In genomic region chr10:94578790-94579189, GRCh38 we compare ENCODE assay signal across 24 cellular contexts.
"Had no signal": no experiment of that assay in that cellular context is flagged by ENCODE, and none has a peak within 500 bp of the region (broad histone marks: within the 10 kb centered on the region; RNA-seq: fewer than 3 reads in every experiment).

No MANE protein-coding gene starts in this region.

- H3K9ac ChIP-seq: SK-N-SH had no signal

- FAIRE-seq: RCC 7860 had no signal

- H3K27me3 Mint-ChIP-seq: T-cell had no signal

- H3K4me3 Mint-ChIP-seq: T-cell had no signal

- H3K4me1 ChIP-seq: SJSA1 had no signal

- H3K27me3 ChIP-seq: MG63, SJSA1 had no signal

- H3K4me1 Mint-ChIP-seq: T-cell had no signal

- H3K36me3 Mint-ChIP-seq: T-cell had no signal

- H3K4me3 ChIP-seq: MG63, SJSA1 had no signal

- DNase-seq: Karpas-422, KG1, MG63, NCI-H1048, NCI-H1105, NCI-H1417, NCI-H1436 treated with DMSO at 0.1 percent for 48 hours, NCI-H187, NCI-H2029, NCI-H2081 treated with DMSO at 0.1 percent for 48 hours, NCI-H2171, NCI-H226, NCI-H446, NCI-H510A, NCI-H524 treated with DMSO at 0.1 percent for 48 hours, NCI-H774, Right ventricle myocardium superior, RPMI8226, SIG-M5, SK-N-SH, SW 1271, T-cell had no signal

- H3K9me3 Mint-ChIP-seq: T-cell had no signal

- H3K27ac ChIP-seq: SJSA1 had no signal

- H3K9me3 ChIP-seq: MG63, SJSA1, SK-N-SH had no signal

- H3K4me2 ChIP-seq: SK-N-SH had no signal

- H3K27ac Mint-ChIP-seq: T-cell had no signal
